8 cellular contexts compared by ENCODE assay signal in the genomic region with DNA sequence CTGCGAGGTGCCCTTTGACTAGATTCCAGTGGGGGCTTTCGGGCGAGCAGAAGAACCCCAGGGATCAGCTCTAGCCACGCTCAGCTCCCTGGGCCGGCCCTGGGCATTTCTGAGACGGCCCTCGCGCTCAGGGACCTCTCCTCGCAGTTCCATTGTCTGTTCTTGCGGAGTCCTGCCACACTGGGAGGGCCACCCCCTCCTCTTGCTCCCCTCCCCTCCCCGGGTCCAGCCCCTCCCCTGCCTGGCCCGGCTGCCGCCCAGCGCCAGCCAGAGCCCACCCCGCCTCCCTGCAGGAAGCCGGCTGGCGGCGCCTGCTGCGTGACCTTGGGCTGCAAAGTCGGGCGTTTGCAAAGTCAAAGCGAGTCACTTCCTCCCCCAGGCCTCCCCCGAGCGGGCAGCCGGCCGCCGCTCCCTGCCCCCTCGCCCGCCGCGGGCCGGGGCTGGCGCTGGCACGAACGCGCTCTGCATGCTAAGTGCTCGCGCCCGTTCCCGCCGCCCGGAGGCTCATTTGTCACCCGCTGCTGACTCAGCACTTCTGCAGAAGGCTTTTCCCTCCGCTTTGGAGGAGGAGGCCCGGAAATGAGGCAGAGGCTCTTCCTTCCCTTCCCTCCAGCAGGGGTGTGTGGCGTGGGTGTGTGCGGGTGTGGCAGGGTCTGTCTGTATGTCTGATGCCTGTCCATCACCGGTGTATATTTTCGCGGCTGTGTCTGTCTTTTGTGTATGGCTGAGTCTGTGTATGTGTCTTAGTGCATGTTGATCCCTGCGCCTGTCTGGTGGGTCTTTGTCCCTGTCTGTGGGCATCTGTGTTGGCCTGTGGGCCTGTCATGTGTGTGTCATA.
DNase-seq lines count a peak whose midpoint lies in the region; ATAC-seq and TF ChIP-seq lines count a peak whose summit lies in the region.

No MANE protein-coding gene starts in this region.

- peaks cover 67 to 96% (median 92%) of the 10 kb centered on the region in 10 experiments for H3K4me1 ChIP-seq in BLaER1 treated with 17β-estradiol and CSF1 and Interleukin-3, amounts not matched to agents 10 nM and 100 nM
- H3K4me1 ChIP-seq in OCI-LY3 (ENCODE audit: low read length), result peaks cover 71% of the 10 kb centered on the region
- peaks cover 43% of the 10 kb centered on the region for H3K4me1 ChIP-seq in mucosa of descending colon (ENCODE audit: low read depth)

- H3K9me3 ChIP-seq in BLaER1 treated with 17β-estradiol and CSF1 and Interleukin-3, amounts not matched to agents 10 nM and 100 nM (replicated peaks in 1 of 11), result no peaks in the 10 kb centered on the region
- no peaks in the 10 kb centered on the region for H3K9me3 ChIP-seq in OCI-LY3 (ENCODE audit: insufficient read depth, low read length)
- H3K9me3 ChIP-seq in mucosa of descending colon, result no peaks in the 10 kb centered on the region

- TF ChIP-seq CTCF in OCI-LY3 (IDR thresholded peaks at IDR 0.05; ENCODE audit: low read depth, low read length) (no peak), epithelial cell of esophagus (IDR thresholded peaks at IDR 0.05; ENCODE audit: insufficient read depth, low read depth, low read length, missing control alignments) (peak; percentile 10), mucosa of descending colon (IDR thresholded peaks at IDR 0.05) (no peak)

- peak overlapping the region; percentile 39 to 68 (median 55); a peak in 19 of 20 replicates for H3K4me3 ChIP-seq in BLaER1 treated with 17β-estradiol and CSF1 and Interleukin-3, amounts not matched to agents 10 nM and 100 nM
- peak overlapping the region; percentile 75 for H3K4me3 ChIP-seq in OCI-LY3 (ENCODE audit: low read length)
- no peak overlapping the region for H3K4me3 ChIP-seq in epithelial cell of esophagus (ENCODE audit: low read length)
- H3K4me3 ChIP-seq in mucosa of descending colon, result no peak overlapping the region

- peak overlapping the region; percentile 87 to 100 (median 99) for H3K27ac ChIP-seq in BLaER1 treated with 17β-estradiol and CSF1 and Interleukin-3, amounts not matched to agents 10 nM and 100 nM
- peak overlapping the region; percentile 94 for H3K27ac ChIP-seq in OCI-LY3 (ENCODE audit: low read length)

- H2AFZ ChIP-seq in OCI-LY3 (ENCODE audit: low read depth, low read length), result no peak overlapping the region

- H3K4me2 ChIP-seq in BLaER1 treated with 17β-estradiol and CSF1 and Interleukin-3, amounts not matched to agents 10 nM and 100 nM, result peak overlapping the region; percentile 82 to 97 (median 93)
- peak overlapping the region; percentile 87 for H3K4me2 ChIP-seq in OCI-LY3 (ENCODE audit: low read length)

- peaks cover 0 to 4% (median 0%) of the 10 kb centered on the region in 11 experiments; a peak in 1 of 22 replicates for H3K27me3 ChIP-seq in BLaER1 treated with 17β-estradiol and CSF1 and Interleukin-3, amounts not matched to agents 10 nM and 100 nM
- peaks cover 10% of the 10 kb centered on the region for H3K27me3 ChIP-seq in OCI-LY3 (ENCODE audit: low read depth, low read length)

- H3K36me3 ChIP-seq in BLaER1 treated with 17β-estradiol and CSF1 and Interleukin-3, amounts not matched to agents 10 nM and 100 nM, result no peaks in the 10 kb centered on the region
- no peaks in the 10 kb centered on the region for H3K36me3 ChIP-seq in OCI-LY3 (replicated peaks; ENCODE audit: low read depth, low read length)
- no peaks in the 10 kb centered on the region for H3K36me3 ChIP-seq in mucosa of descending colon (ENCODE audit: low read depth)

- ATAC-seq in GM19455 (IDR thresholded peaks at IDR 0.05; ENCODE audit: unreplicated experiment), result peak; percentile 35
- ATAC-seq in mucosa of descending colon, result peak; percentile 82

- peak overlapping the region; percentile 83 to 98 (median 93) for H3K9ac ChIP-seq in BLaER1 treated with 17β-estradiol and CSF1 and Interleukin-3, amounts not matched to agents 10 nM and 100 nM
- peak overlapping the region; percentile 82 for H3K9ac ChIP-seq in OCI-LY3 (ENCODE audit: low read length)

- intact Hi-C loops in mucosa of descending colon (cut with DNase I, micrococcal nuclease), result loop anchor here in 1 of 2 donors (10.0 kb wide), 1 partner anchor 58 kb away; no protein-coding TSS in a partner anchor

- DNase-seq in HuH-7.5 (ENCODE audit: low spot score) (peak; percentile 65), activated T-cell treated with anti-CD3 and anti-CD28 coated beads for 24 hours (ENCODE audit: low read depth) (peak; percentile 85), epithelial cell of esophagus (ENCODE audit: low read depth) (peak; percentile 97), mucosa of descending colon (peak; percentile 92 to 94 (median 92))
- peak; percentile 80 to 87 for DNase-seq in stimulated activated CD8-positive, alpha-beta memory T cell treated with anti-CD3 and anti-CD28 coated beads, Interleukin-2, amount 100 ng/mL, for 48 hours (ENCODE audit: low read depth in 2 of 2)

- H3K79me2 ChIP-seq in OCI-LY3 (ENCODE audit: low read length), result no peaks in the 10 kb centered on the region

- H4K20me1 ChIP-seq in BLaER1 treated with 17β-estradiol and CSF1 and Interleukin-3, amounts not matched to agents 10 nM and 100 nM, result no peaks in the 10 kb centered on the region
- H4K20me1 ChIP-seq in OCI-LY3 (ENCODE audit: insufficient read depth, low read length), result no peaks in the 10 kb centered on the region

Comparison
In these comparisons a context has a peak if more than half of its experiments do, and no peak if none do; other contexts are left out.
1. H3K4me3 ChIP-seq: peak in BLaER1 treated with 17β-estradiol and CSF1 and Interleukin-3, amounts not matched to agents 10 nM and 100 nM (10 of 10) and OCI-LY3 (single experiment); none in epithelial cell of esophagus (single experiment) and mucosa of descending colon (single experiment).
2. Peak in every context shown above with its lines, with median percentiles within 50 percentile points of each other: DNase-seq.